ENCODE assay signal across 11 cellular contexts in genomic region chr20:4065405-4065841, GRCh38. TPM values are rescaled to one million over a fixed set of nuclear protein-coding genes. Genes with fewer than 3 reads are reported as not detected.
DNase-seq lines count a peak whose midpoint lies in the region; ATAC-seq, FAIRE-seq and TF ChIP-seq lines count a peak whose summit lies in the region.
"Had no signal": no experiment of that assay in that cellular context is flagged by ENCODE, and none has a peak within 500 bp of the region (broad histone marks: within the 10 kb centered on the region; RNA-seq: fewer than 3 reads in every experiment).

No MANE protein-coding gene starts in this region.

- H3K27ac ChIP-seq in A549, result no peak overlapping the region; a peak in 1 of 6 replicates

- H3K4me1 ChIP-seq in A549, result peaks cover 23% of the 10 kb centered on the region

- no peak for TF ChIP-seq RAD21 in A549 (conservative IDR thresholded peaks at IDR 0.05 in 1 of 2, IDR thresholded peaks at IDR 0.05 in 1 of 2)

- TF ChIP-seq EP300 in A549 (IDR thresholded peaks at IDR 0.05), result no peak

- POLR2A ChIA-PET in A549 (lab: Yijun Ruan, JAX), result no interaction called here

- H3K4me3 ChIP-seq in A549, result no peak overlapping the region

- CTCF ChIA-PET in A549 (lab: Yijun Ruan, JAX), result interaction anchor here (1.0 to 12.0 kb wide), 4 partner anchors 20 to 52 kb away, joined by 3 to 146 read pairs (median 65); partner anchors contain the start of gene RNF24

- ATAC-seq in A549 (no peak), GM21619 (IDR thresholded peaks at IDR 0.05; ENCODE audit: unreplicated experiment) (no peak), HG03457 (IDR thresholded peaks at IDR 0.05; ENCODE audit: unreplicated experiment) (no peak)

- H3K9me3 ChIP-seq in A549, result peaks cover 2% of the 10 kb centered on the region; the same call in 1 of the 3 replicates

- peak overlapping the region; percentile 37; the same call in 1 of the 3 replicates for H3K4me2 ChIP-seq in A549

- no peak for FAIRE-seq in A549 (lab: Jason Lieb, UNC)

- DNase-seq in A549 (ENCODE audit: low read depth in 1 of 2, low spot score in 1 of 2), result no peak
- peak; percentile 83 for DNase-seq in LHCN-M2 (ENCODE audit: low read depth)
- DNase-seq in brain pericyte (ENCODE audit: low read depth, low spot score), result peak; percentile 55
- DNase-seq in lung microvascular endothelial cell (ENCODE audit: low read depth in 2 of 2), result peak; percentile 66 to 93
- no peak for DNase-seq in NCI-H2227 treated with DMSO at 0.1 percent for 48 hours (lab: John Stamatoyannopoulos, UW)
- no peak for DNase-seq in pons (ENCODE audit: low spot score)
- DNase-seq: activated CD4-positive, CD25-positive, alpha-beta regulatory T cell treated with anti-CD3 and anti-CD28 coated beads, Interleukin-2, amount 50 U/mL, for 72 hours; hippocampal formation; occipital lobe had no signal

- 89% methylated on average over 2 of the region's 2 CpGs for WGBS in A549 (ENCODE audit: missing lambda C conversion rate)

- no peak for TF ChIP-seq POLR2A in A549 (IDR thresholded peaks at IDR 0.05; ENCODE audit: low read length)

- TF ChIP-seq CTCF in A549 (IDR thresholded peaks at IDR 0.05), result no peak

TF ChIP-seq in A549, 52 proteins besides CTCF, POLR2A, EP300 and RAD21:
- TF ChIP-seq CHD4 (IDR thresholded peaks at IDR 0.05; ENCODE audit: borderline replicate concordance), result no peak
- no peak for TF ChIP-seq BHLHE40 (IDR thresholded peaks at IDR 0.05; ENCODE audit: low read depth, low read length)
- TF ChIP-seq CBX8 (IDR thresholded peaks at IDR 0.05), result no peak
- no peak for TF ChIP-seq NPAS2 (CRISPR knock-in tag; IDR thresholded peaks at IDR 0.05; ENCODE audit: borderline replicate concordance)
- TF ChIP-seq, protein P1, sequence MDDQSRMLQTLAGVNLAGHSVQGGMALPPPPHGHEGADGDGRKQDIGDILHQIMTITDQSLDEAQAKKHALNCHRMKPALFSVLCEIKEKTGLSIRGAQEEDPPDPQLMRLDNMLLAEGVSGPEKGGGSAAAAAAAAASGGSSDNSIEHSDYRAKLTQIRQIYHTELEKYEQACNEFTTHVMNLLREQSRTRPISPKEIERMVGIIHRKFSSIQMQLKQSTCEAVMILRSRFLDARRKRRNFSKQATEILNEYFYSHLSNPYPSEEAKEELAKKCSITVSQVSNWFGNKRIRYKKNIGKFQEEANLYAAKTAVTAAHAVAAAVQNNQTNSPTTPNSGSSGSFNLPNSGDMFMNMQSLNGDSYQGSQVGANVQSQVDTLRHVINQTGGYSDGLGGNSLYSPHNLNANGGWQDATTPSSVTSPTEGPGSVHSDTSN (IDR thresholded peaks at IDR 0.05), result no peak
- no peak for TF ChIP-seq ZNF302 (CRISPR knock-in tag; IDR thresholded peaks at IDR 0.05)
- TF ChIP-seq, protein P2, sequence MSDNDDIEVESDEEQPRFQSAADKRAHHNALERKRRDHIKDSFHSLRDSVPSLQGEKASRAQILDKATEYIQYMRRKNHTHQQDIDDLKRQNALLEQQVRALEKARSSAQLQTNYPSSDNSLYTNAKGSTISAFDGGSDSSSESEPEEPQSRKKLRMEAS (IDR thresholded peaks at IDR 0.05), result no peak
- no peak for TF ChIP-seq ZFP36 (IDR thresholded peaks at IDR 0.05; ENCODE audit: borderline replicate concordance, partially characterized antibody)
- no peak for TF ChIP-seq POLR2AphosphoS2 (conservative IDR thresholded peaks at IDR 0.05; ENCODE audit: low read length)
- TF ChIP-seq ZC3H11A (IDR thresholded peaks at IDR 0.05), result no peak
- TF ChIP-seq MYC (IDR thresholded peaks at IDR 0.05; ENCODE audit: borderline replicate concordance, low read length), result no peak
- no peak for TF ChIP-seq ELK1 (IDR thresholded peaks at IDR 0.05; ENCODE audit: low read depth, low read length)
- TF ChIP-seq PHF8 (IDR thresholded peaks at IDR 0.05; ENCODE audit: borderline replicate concordance, low read depth), result no peak
- TF ChIP-seq RARB (CRISPR knock-in tag; IDR thresholded peaks at IDR 0.05), result no peak
- TF ChIP-seq, protein P3, sequence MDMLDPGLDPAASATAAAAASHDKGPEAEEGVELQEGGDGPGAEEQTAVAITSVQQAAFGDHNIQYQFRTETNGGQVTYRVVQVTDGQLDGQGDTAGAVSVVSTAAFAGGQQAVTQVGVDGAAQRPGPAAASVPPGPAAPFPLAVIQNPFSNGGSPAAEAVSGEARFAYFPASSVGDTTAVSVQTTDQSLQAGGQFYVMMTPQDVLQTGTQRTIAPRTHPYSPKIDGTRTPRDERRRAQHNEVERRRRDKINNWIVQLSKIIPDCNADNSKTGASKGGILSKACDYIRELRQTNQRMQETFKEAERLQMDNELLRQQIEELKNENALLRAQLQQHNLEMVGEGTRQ (IDR thresholded peaks at IDR 0.05), result no peak
- no peak for TF ChIP-seq ESRRA (IDR thresholded peaks at IDR 0.05; ENCODE audit: borderline replicate concordance, low read length)
- no peak for TF ChIP-seq HOXB5 (CRISPR knock-in tag; IDR thresholded peaks at IDR 0.05)
- no peak for TF ChIP-seq HEYL (CRISPR knock-in tag; IDR thresholded peaks at IDR 0.05)
- TF ChIP-seq NR3C1 (IDR thresholded peaks at IDR 0.05), result no peak

RNA-seq across cellular contexts. Expression of gene RNF24, which starts 50.1 kb away (rescaled TPM):
- polyA plus RNA-seq in A549 (2011; rRNA removed), result 8.6 and 12.9 TPM in 2 replicates
- polyA plus RNA-seq in A549 (2012; cell fraction: cytosol; rRNA removed), result 2.8 and 3.6 TPM in 2 replicates
- polyA plus RNA-seq in A549 (2012; cell fraction: nucleus; rRNA removed), result 2.0 and 3.6 TPM in 2 replicates
- 8.2 to 9.4 TPM (median 8.8 TPM) in 3 replicates for polyA plus RNA-seq in A549 (2017; fragmentation: RNase III; extraction: RNeasy Plus Mini Kit Qiagen cat#74134 plus additional on column Dnase treatment)
- 9.1 and 9.9 TPM in 2 replicates for polyA minus RNA-seq in A549 (2011; rRNA and poly(A)+ RNA removed)
- total RNA-seq in LHCN-M2 (2014; rRNA removed), result 21.7 and 26.5 TPM in 2 replicates
- polyA plus RNA-seq in LHCN-M2 (2012), result 18.3 TPM
- total RNA-seq in lung microvascular endothelial cell, result 2.4 and 3.6 TPM in 2 replicates

Comparison
In these comparisons a context has a peak if more than half of its experiments do, and no peak if none do; other contexts are left out.
1. DNase-seq: peak in LHCN-M2 (single experiment), brain pericyte (single experiment) and lung microvascular endothelial cell (2 of 2); none in A549 (0 of 2), NCI-H2227 treated with DMSO at 0.1 percent for 48 hours (single experiment) and pons (single experiment).